ENCODE assay signal across 1 cellular context in the genomic region with DNA sequence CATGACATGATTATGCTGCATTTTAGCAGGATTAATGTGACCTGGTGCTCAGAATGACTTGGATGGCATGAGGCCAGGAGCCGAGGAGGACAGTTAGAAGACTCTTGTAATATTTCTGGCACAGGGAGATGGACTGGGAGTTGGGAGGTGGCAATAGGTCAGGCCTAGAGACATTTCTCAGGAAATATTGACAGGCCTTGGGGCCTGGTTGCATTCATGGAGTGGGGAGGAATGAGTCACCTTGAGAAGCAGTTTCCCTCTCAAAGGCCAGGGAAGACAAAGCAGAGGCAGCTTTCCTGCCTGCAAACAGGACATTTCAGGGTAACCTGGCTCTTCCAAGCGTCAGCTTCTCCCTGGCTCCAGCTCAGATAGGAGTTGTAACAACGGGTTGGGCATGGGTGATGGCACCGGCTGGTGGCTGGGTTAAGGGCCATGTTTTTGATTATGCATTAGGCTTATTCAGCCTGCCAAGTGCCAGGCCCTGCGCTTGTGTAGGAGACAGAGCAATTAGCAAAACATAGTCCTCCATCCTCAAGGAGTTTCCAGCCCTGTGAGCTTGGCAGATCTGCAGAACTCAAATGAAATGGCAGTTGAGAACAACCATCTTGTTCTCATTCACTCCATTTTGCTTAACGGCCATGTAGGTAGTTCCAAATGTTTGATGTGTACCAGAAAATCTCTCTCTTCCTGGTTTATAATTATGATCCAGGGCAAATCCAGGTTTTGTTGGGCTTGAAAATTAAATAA.
TF ChIP-seq lines count a peak whose summit lies in the region.

No MANE protein-coding gene starts in this region.

TF ChIP-seq in K562, 482 proteins besides CTCF, POLR2A, EP300 and RAD21 (continued from another document and continues in another):
- TF ChIP-seq, protein P1, sequence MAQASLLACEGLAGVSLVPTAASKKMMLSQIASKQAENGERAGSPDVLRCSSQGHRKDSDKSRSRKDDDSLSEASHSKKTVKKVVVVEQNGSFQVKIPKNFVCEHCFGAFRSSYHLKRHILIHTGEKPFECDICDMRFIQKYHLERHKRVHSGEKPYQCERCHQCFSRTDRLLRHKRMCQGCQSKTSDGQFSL (CRISPR knock-in tag; IDR thresholded peaks at IDR 0.05): no peak
- TF ChIP-seq, protein P1 (tag; IDR thresholded peaks at IDR 0.05): peak in 1 of 2 experiments; percentile 2; a peak in 1 of 4 replicates
- peak in 1 of 2 experiments; percentile 7 for TF ChIP-seq AFF1 (IDR thresholded peaks at IDR 0.05; ENCODE audit: low read depth in 1 of 2, partially characterized antibody in 2 of 2)
- TF ChIP-seq GTF2E2 (tag; IDR thresholded peaks at IDR 0.05): 0 out of 2 replicates have a peak, but pooled peaks have one; percentile 8
- 0 out of 2 replicates have a peak, but pooled peaks have one; percentile 57 for TF ChIP-seq ZKSCAN8 (CRISPR knock-in tag; IDR thresholded peaks at IDR 0.05)
- TF ChIP-seq NR2C2 (CRISPR knock-in tag; IDR thresholded peaks at IDR 0.05): no peak
- peak; percentile 66 for TF ChIP-seq NR2C2 (tag; IDR thresholded peaks at IDR 0.05)
- TF ChIP-seq ZNF695 (CRISPR knock-in tag; IDR thresholded peaks at IDR 0.05): no peak
- TF ChIP-seq ZBTB40 (IDR thresholded peaks at IDR 0.05): peak; percentile 9
- no peak for TF ChIP-seq ZBTB40 (CRISPR knock-in tag; IDR thresholded peaks at IDR 0.05)
- TF ChIP-seq ZBED1 (IDR thresholded peaks at IDR 0.05): no peak
- TF ChIP-seq MEIS2 (IDR thresholded peaks at IDR 0.05; ENCODE audit: partially characterized antibody): peak; percentile 64
- no peak for TF ChIP-seq ARID3A (IDR thresholded peaks at IDR 0.05; ENCODE audit: borderline replicate concordance, low read depth, low read length)
- TF ChIP-seq, protein P2, sequence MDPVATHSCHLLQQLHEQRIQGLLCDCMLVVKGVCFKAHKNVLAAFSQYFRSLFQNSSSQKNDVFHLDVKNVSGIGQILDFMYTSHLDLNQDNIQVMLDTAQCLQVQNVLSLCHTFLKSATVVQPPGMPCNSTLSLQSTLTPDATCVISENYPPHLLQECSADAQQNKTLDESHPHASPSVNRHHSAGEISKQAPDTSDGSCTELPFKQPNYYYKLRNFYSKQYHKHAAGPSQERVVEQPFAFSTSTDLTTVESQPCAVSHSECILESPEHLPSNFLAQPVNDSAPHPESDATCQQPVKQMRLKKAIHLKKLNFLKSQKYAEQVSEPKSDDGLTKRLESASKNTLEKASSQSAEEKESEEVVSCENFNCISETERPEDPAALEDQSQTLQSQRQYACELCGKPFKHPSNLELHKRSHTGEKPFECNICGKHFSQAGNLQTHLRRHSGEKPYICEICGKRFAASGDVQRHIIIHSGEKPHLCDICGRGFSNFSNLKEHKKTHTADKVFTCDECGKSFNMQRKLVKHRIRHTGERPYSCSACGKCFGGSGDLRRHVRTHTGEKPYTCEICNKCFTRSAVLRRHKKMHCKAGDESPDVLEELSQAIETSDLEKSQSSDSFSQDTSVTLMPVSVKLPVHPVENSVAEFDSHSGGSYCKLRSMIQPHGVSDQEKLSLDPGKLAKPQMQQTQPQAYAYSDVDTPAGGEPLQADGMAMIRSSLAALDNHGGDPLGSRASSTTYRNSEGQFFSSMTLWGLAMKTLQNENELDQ (CRISPR knock-in tag; IDR thresholded peaks at IDR 0.05; ENCODE audit: borderline replicate concordance): 0 out of 2 replicates have a peak, but pooled peaks have one; percentile 57
- peak; percentile 77; the same call in 1 of the 2 replicates for TF ChIP-seq JUND (IDR thresholded peaks at IDR 0.05; ENCODE audit: borderline replicate concordance, low read depth, low read length)
- no peak for TF ChIP-seq JUND (tag; IDR thresholded peaks at IDR 0.05; ENCODE audit: borderline replicate concordance, low read depth, low read length)
- TF ChIP-seq, protein P3, sequence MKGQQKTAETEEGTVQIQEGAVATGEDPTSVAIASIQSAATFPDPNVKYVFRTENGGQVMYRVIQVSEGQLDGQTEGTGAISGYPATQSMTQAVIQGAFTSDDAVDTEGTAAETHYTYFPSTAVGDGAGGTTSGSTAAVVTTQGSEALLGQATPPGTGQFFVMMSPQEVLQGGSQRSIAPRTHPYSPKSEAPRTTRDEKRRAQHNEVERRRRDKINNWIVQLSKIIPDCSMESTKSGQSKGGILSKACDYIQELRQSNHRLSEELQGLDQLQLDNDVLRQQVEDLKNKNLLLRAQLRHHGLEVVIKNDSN (CRISPR knock-in tag; IDR thresholded peaks at IDR 0.05): peak; percentile 31; the same call in 1 of the 2 replicates
- TF ChIP-seq ARNT (IDR thresholded peaks at IDR 0.05): no peak
- TF ChIP-seq ZNF212 (CRISPR knock-in tag; IDR thresholded peaks at IDR 0.05): no peak
- TF ChIP-seq JUN (IDR thresholded peaks at IDR 0.05; ENCODE audit: borderline replicate concordance, low read depth, low read length): peak; percentile 74
- TF ChIP-seq JUN (CRISPR knock-in tag; IDR thresholded peaks at IDR 0.05; ENCODE audit: borderline replicate concordance): no peak
- no peak for TF ChIP-seq ZNF584 (CRISPR knock-in tag; IDR thresholded peaks at IDR 0.05; ENCODE audit: low read depth)
- TF ChIP-seq ZC3H8 (IDR thresholded peaks at IDR 0.05): 0 out of 2 replicates have a peak, but pooled peaks have one; percentile 2
- TF ChIP-seq, protein P4, sequence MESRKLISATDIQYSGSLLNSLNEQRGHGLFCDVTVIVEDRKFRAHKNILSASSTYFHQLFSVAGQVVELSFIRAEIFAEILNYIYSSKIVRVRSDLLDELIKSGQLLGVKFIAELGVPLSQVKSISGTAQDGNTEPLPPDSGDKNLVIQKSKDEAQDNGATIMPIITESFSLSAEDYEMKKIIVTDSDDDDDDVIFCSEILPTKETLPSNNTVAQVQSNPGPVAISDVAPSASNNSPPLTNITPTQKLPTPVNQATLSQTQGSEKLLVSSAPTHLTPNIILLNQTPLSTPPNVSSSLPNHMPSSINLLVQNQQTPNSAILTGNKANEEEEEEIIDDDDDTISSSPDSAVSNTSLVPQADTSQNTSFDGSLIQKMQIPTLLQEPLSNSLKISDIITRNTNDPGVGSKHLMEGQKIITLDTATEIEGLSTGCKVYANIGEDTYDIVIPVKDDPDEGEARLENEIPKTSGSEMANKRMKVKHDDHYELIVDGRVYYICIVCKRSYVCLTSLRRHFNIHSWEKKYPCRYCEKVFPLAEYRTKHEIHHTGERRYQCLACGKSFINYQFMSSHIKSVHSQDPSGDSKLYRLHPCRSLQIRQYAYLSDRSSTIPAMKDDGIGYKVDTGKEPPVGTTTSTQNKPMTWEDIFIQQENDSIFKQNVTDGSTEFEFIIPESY (CRISPR knock-in tag; IDR thresholded peaks at IDR 0.05): 0 out of 2 replicates have a peak, but pooled peaks have one; percentile 9
- peak in 1 of 2 experiments; percentile 10; a peak in 1 of 4 replicates for TF ChIP-seq SIN3A (IDR thresholded peaks at IDR 0.05; ENCODE audit: borderline replicate concordance in 2 of 2, control insufficient read depth in 1 of 2, low read depth in 2 of 2, low read length in 2 of 2)
- TF ChIP-seq ZNF232 (CRISPR knock-in tag; IDR thresholded peaks at IDR 0.05): 0 out of 2 replicates have a peak, but pooled peaks have one; percentile 46
